Comparison of ENCODE assay signal across 12 cellular contexts in genomic region chr6:108157972-108158441, GRCh38. TPM values are rescaled to one million over a fixed set of nuclear protein-coding genes. Genes with fewer than 3 reads are reported as not detected.
DNase-seq lines count a peak whose midpoint lies in the region; ATAC-seq, FAIRE-seq and TF ChIP-seq lines count a peak whose summit lies in the region.
"Had no signal": no experiment of that assay in that cellular context is flagged by ENCODE, and none has a peak within 500 bp of the region (broad histone marks: within the 10 kb centered on the region; RNA-seq: fewer than 3 reads in every experiment).

No MANE protein-coding gene starts in this region.

- no peak for FAIRE-seq in D721Med (lab: Jason Lieb, UNC)
- FAIRE-seq: GM19239 had no signal

- H3K4me1 Mint-ChIP-seq in naive thymus-derived CD8-positive, alpha-beta T cell = peaks cover 13 to 21% (median 17%) of the 10 kb centered on the region in 4 donors

- peak in 1 of 2 donors; percentile 30 for ATAC-seq in naive thymus-derived CD8-positive, alpha-beta T cell

- peaks cover 0 to 11% (median 0%) of the 10 kb centered on the region in 9 donors for H3K9me3 Mint-ChIP-seq in naive thymus-derived CD8-positive, alpha-beta T cell

- peak overlapping the region; percentile 66 to 97 (median 82) for H3K4me3 Mint-ChIP-seq in naive thymus-derived CD8-positive, alpha-beta T cell

- POLR2A ChIA-PET in naive thymus-derived CD8-positive, alpha-beta T cell (lab: Charles Lee) = no interaction called here

- H3K27me3 Mint-ChIP-seq in naive thymus-derived CD8-positive, alpha-beta T cell = peaks cover 63 to 96% (median 87%) of the 10 kb centered on the region in 5 donors

- no peak for TF ChIP-seq CTCF in D721Med (IDR thresholded peaks at IDR 0.05; ENCODE audit: insufficient read depth, missing control alignments)

- peak; percentile 15 for DNase-seq in stimulated activated CD4-positive, alpha-beta T cell treated with anti-CD3 and anti-CD28 coated beads, Interleukin-15, amount 100 ng/mL, for 24 hours
- no peak for DNase-seq in stimulated activated CD4-positive, alpha-beta T cell treated with anti-CD3 and anti-CD28 coated beads, Interleukin-4, amount 100 ng/mL, for 1 hour
- peak; percentile 13 for DNase-seq in astrocyte of the hippocampus (ENCODE audit: low read depth, low spot score)
- DNase-seq in naive thymus-derived CD8-positive, alpha-beta T cell = no peak
- DNase-seq in HUDEP-2 (lab: John Stamatoyannopoulos, UW; ENCODE audit: unreplicated experiment in 76 of 76) = no peak
- no peak for DNase-seq in NCI-H446 treated with DMSO at 0.1 percent for 48 hours (lab: John Stamatoyannopoulos, UW)
- DNase-seq in D721Med (ENCODE audit: insufficient read length, low spot score) = no peak
- DNase-seq in activated CD8-positive, alpha-beta memory T cell treated with anti-CD3 and anti-CD28 coated beads, Interleukin-2, amount 50 U/mL, for 48 hours = no peak
- DNase-seq: DMS153 had no signal

- no peak overlapping the region for H3K27ac Mint-ChIP-seq in naive thymus-derived CD8-positive, alpha-beta T cell

- peaks cover 0 to 6% (median 4%) of the 10 kb centered on the region in 3 donors for H3K36me3 Mint-ChIP-seq in naive thymus-derived CD8-positive, alpha-beta T cell

RNA-seq across cellular contexts. Expression of gene NR2E1, which starts 7.8 kb away (rescaled TPM):
- total RNA-seq in naive thymus-derived CD8-positive, alpha-beta T cell = not detected
- not detected for polyA plus RNA-seq in naive thymus-derived CD8-positive, alpha-beta T cell
- total RNA-seq: dermis microvascular lymphatic vessel endothelial cell, left lobe of liver had no signal

Comparison
In these comparisons a context has a peak if more than half of its experiments do, and no peak if none do; other contexts are left out.
1. DNase-seq: peak in stimulated activated CD4-positive, alpha-beta T cell treated with anti-CD3 and anti-CD28 coated beads, Interleukin-15, amount 100 ng/mL, for 24 hours (single experiment) and astrocyte of the hippocampus (single experiment); none in stimulated activated CD4-positive, alpha-beta T cell treated with anti-CD3 and anti-CD28 coated beads, Interleukin-4, amount 100 ng/mL, for 1 hour (single experiment), naive thymus-derived CD8-positive, alpha-beta T cell (0 of 10), HUDEP-2 (0 of 76), NCI-H446 treated with DMSO at 0.1 percent for 48 hours (single experiment), D721Med (single experiment) and activated CD8-positive, alpha-beta memory T cell treated with anti-CD3 and anti-CD28 coated beads, Interleukin-2, amount 50 U/mL, for 48 hours (single experiment).